ENCODE assay signal across 8 cellular contexts in genomic region chr2:111884592-111884964, GRCh38. TPM values are rescaled to one million over a fixed set of nuclear protein-coding genes. Genes with fewer than 3 reads are reported as not detected.
DNase-seq lines count a peak whose midpoint lies in the region; ATAC-seq and TF ChIP-seq lines count a peak whose summit lies in the region.

No MANE protein-coding gene starts in this region.

- H4K20me1 ChIP-seq in OCI-LY7 (ENCODE audit: insufficient read depth, low read length): no peaks in the 10 kb centered on the region

- no peak for TF ChIP-seq CTCF in OCI-LY7 (conservative IDR thresholded peaks at IDR 0.05; ENCODE audit: low read length)
- TF ChIP-seq CTCF in neutrophil (IDR thresholded peaks at IDR 0.05): no peak

- H3K4me1 ChIP-seq in OCI-LY7 (ENCODE audit: insufficient read depth, low read length, poor library complexity, severe bottlenecking) (peaks cover 14% of the 10 kb centered on the region), neutrophil (ENCODE audit: control insufficient read depth in 1 of 2, insufficient read depth in 1 of 2, low read depth in 1 of 2, low read length in 1 of 2) (peaks cover 10% of the 10 kb centered on the region in 2 experiments)

- TSS peak; percentile 93 for BruUV-seq in OCI-LY7 (replicated peaks; lab: Mats Ljungman, UMichigan)

- no peaks in the 10 kb centered on the region for H3K9me2 ChIP-seq in OCI-LY7 (ENCODE audit: insufficient read depth, low read length)

- H3K79me2 ChIP-seq in OCI-LY7 (ENCODE audit: insufficient read depth, low read depth, low read length): peaks cover 34% of the 10 kb centered on the region

- H3K27ac ChIP-seq in OCI-LY7 (ENCODE audit: low read depth, low read length, poor library complexity, severe bottlenecking) (peak overlapping the region; percentile 87), epithelial cell of prostate (peak overlapping the region; percentile 63), neutrophil (no peak overlapping the region)

- H3K36me3 ChIP-seq in OCI-LY7 (ENCODE audit: insufficient read depth, low read length) (peaks cover 16% of the 10 kb centered on the region), neutrophil (peaks cover 3% of the 10 kb centered on the region)

- no peaks in the 10 kb centered on the region for H3K9me3 ChIP-seq in OCI-LY7 (ENCODE audit: low read length)
- no peaks in the 10 kb centered on the region for H3K9me3 ChIP-seq in neutrophil

- peak overlapping the region; percentile 84 for H3K4me2 ChIP-seq in OCI-LY7 (ENCODE audit: low read length)

- CTCF ChIA-PET in OCI-LY7 (lab: Charles Lee; ENCODE audit: unreplicated experiment): interaction anchor here (1.1 kb wide), 1 partner anchor 216 kb away, joined by 4 read pairs; no protein-coding TSS in a partner anchor

- intact Hi-C loops in OCI-LY7 (cut with micrococcal nuclease; ENCODE audit: unreplicated experiment): loop anchor here (5.0 to 10.0 kb wide), 4 partner anchors 393 to 878 kb away; partner anchors contain the start of genes CKAP2L, SLC20A1, TTL and ZC3H6

- H2AFZ ChIP-seq in OCI-LY7 (ENCODE audit: low read length): peak overlapping the region; percentile 73; the same call in 1 of the 2 replicates

- no peaks in the 10 kb centered on the region for H3K27me3 ChIP-seq in neutrophil

- DNase-seq in NCI-H2196 (lab: John Stamatoyannopoulos, UW; ENCODE audit: unreplicated experiment) (peak; percentile 47), NCI-H2196 treated with DMSO at 0.1 percent for 48 hours (lab: John Stamatoyannopoulos, UW; ENCODE audit: unreplicated experiment) (no peak), OCI-LY7 (ENCODE audit: low spot score) (no peak), epithelial cell of prostate (ENCODE audit: low read depth, low spot score) (no peak), HuH-7 (ENCODE audit: low spot score) (no peak)
- DNase-seq in stimulated activated naive CD4-positive, alpha-beta T cell (lab: John Stamatoyannopoulos, UW): no peak

- POLR2A ChIA-PET in OCI-LY7 (lab: Charles Lee): interaction anchor here (0.6 to 1.9 kb wide), 5 partner anchors 8 to 700 kb away, joined by 3 to 7 read pairs (median 4); partner anchors contain the start of gene TMEM87B

- H3K4me3 ChIP-seq in OCI-LY7 (ENCODE audit: low read depth, low read length, poor library complexity, severe bottlenecking) (peak overlapping the region; percentile 88), neutrophil (ENCODE audit: low read depth in 1 of 2, low read length in 1 of 2) (peak overlapping the region; percentile 58 to 83)

- no peak for ATAC-seq in GM21515 (IDR thresholded peaks at IDR 0.05; ENCODE audit: unreplicated experiment)

RNA-seq across cellular contexts. Expression of gene ANAPC1, which starts 0.6 kb away (rescaled TPM):
- total RNA-seq in OCI-LY7 (2014; rRNA removed; shearing (Covaris generic)): 103 and 151 TPM in 2 replicates
- total RNA-seq in OCI-LY7 (2022): 115 and 131 TPM in 2 replicates

RNA-seq across cellular contexts. Expression of gene MERTK, which starts 13.8 kb away (rescaled TPM):
- total RNA-seq in OCI-LY7 (2014; rRNA removed; shearing (Covaris generic)): 0.08 TPM in 1 of 2 replicates, not detected in the other
- total RNA-seq in OCI-LY7 (2022): 0.22 and 0.38 TPM in 2 replicates
